In the genomic region with DNA sequence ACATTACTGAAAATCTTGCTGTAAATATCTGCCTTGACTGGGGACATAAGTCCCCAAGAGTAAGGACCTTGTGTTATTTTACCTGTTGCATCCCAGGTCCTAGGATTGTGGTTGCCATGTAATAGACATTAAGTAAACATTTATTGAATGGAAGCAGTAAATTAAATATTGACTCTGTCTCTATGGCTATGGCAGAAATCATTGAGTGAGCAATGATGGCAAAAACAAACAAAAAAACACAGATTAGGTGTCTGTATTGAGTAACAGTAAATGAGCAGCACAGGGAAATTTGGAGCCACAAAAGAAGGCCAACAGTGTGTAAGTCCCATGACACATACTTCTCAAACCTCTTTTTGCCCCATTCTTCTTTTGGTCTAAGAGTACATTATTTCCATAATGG, we compare ENCODE assay signal across 15 cellular contexts.
DNase-seq lines count a peak whose midpoint lies in the region; ATAC-seq and TF ChIP-seq lines count a peak whose summit lies in the region.
"Had no signal": no experiment of that assay in that cellular context is flagged by ENCODE, and none has a peak within 500 bp of the region (broad histone marks: within the 10 kb centered on the region; RNA-seq: fewer than 3 reads in every experiment).

No MANE protein-coding gene starts in this region.

- H2AFZ ChIP-seq in mesenchymal stem cell (ENCODE audit: low read depth, low read length): no peak overlapping the region

- H3K18ac ChIP-seq in mesenchymal stem cell (ENCODE audit: low read depth in 1 of 2, low read length in 2 of 2): no peak overlapping the region

- H3K4ac ChIP-seq in mesenchymal stem cell (ENCODE audit: low read depth in 1 of 2, low read length in 2 of 2): no peak overlapping the region

- H3K4me1 ChIP-seq in mucosa of descending colon (ENCODE audit: low read depth): peaks cover under 1% of the 10 kb centered on the region
- no peaks in the 10 kb centered on the region for H3K4me1 ChIP-seq in mesenchymal stem cell (ENCODE audit: control insufficient read depth, insufficient read depth, low read depth, low read length)

- no peaks in the 10 kb centered on the region for H3K27me3 ChIP-seq in mesenchymal stem cell (ENCODE audit: control insufficient read depth in 1 of 2, insufficient read depth in 1 of 2, low read length in 2 of 2)

- no peak overlapping the region for H3K27ac ChIP-seq in mesenchymal stem cell (ENCODE audit: low read length, poor library complexity, severe bottlenecking)

- H3K4me2 ChIP-seq in mesenchymal stem cell (ENCODE audit: low read length, poor library complexity, severe bottlenecking): no peak overlapping the region

- no peak overlapping the region for H2AK5ac ChIP-seq in mesenchymal stem cell (ENCODE audit: low read length, severe bottlenecking)

- no peak overlapping the region for H2BK12ac ChIP-seq in mesenchymal stem cell (ENCODE audit: low read length in 2 of 2)

- DNase-seq in activated CD4-positive, alpha-beta T cell treated with anti-CD3 and anti-CD28 coated beads, Interleukin-2, amount 10 ng/mL, durations not matched to agents 24 days and 14 days: no peak
- no peak for DNase-seq in activated CD4-positive, alpha-beta T cell treated with anti-CD3 and anti-CD28 coated beads, Interleukin-2, amount 50 U/mL, for 1 hour
- DNase-seq in NCI-H2029 (lab: John Stamatoyannopoulos, UW) (peak; percentile 99), mucosa of descending colon (no peak), AG08396 (ENCODE audit: low spot score) (no peak), A172 (ENCODE audit: low spot score) (no peak), mesenchymal stem cell (no peak)
- no peak for DNase-seq in activated T-helper 1 cell treated with anti-CD3 and anti-CD28 coated beads, Interleukin-12 subunit alpha, Interleukin-12 subunit beta, Interleukin-2, Interleukin-4 antibody, amounts not matched to agents 30 ng/mL and 10 ng/mL and 1 ng/mL, durations not matched to agents 14 hours and 24 hours and 36 hours (ENCODE audit: low spot score)
- DNase-seq: activated CD4-positive, alpha-beta T cell treated with anti-CD3 and anti-CD28 coated beads for 1 hour; activated gamma-delta T cell treated with Interleukin-2 at 50 U/mL for 16 hours; Kasumi-1; occipital lobe had no signal

- no peak for TF ChIP-seq CTCF in mucosa of descending colon (IDR thresholded peaks at IDR 0.05)

- no peak overlapping the region for H2BK15ac ChIP-seq in mesenchymal stem cell (ENCODE audit: low read depth, poor library complexity, severe bottlenecking)

- H3K9me3 Mint-ChIP-seq in activated CD4-positive, alpha-beta T cell treated with anti-CD3 and anti-CD28 coated beads, Interleukin-2, amount 10 ng/mL, durations not matched to agents 24 days and 14 days: peaks cover 4% of the 10 kb centered on the region
- no peaks in the 10 kb centered on the region for H3K9me3 Mint-ChIP-seq in activated T-helper 1 cell treated with anti-CD3 and anti-CD28 coated beads, Interleukin-12 subunit alpha, Interleukin-12 subunit beta, Interleukin-2, Interleukin-4 antibody, amounts not matched to agents 30 ng/mL and 10 ng/mL and 1 ng/mL, durations not matched to agents 14 hours and 24 hours and 36 hours

- intact Hi-C loops in activated CD4-positive, alpha-beta T cell treated with anti-CD3 and anti-CD28 coated beads, Interleukin-2, amount 10 ng/mL, durations not matched to agents 24 days and 14 days (cut with micrococcal nuclease): loop anchor here (1.0 kb wide), 1 partner anchor 10 kb away; no protein-coding TSS in a partner anchor
- intact Hi-C loops in activated T-helper 1 cell treated with anti-CD3 and anti-CD28 coated beads, Interleukin-12 subunit alpha, Interleukin-12 subunit beta, Interleukin-2, Interleukin-4 antibody, amounts not matched to agents 30 ng/mL and 10 ng/mL and 1 ng/mL, durations not matched to agents 14 hours and 24 hours and 36 hours (cut with micrococcal nuclease): loop anchor here (1.0 kb wide), 1 partner anchor 10 kb away; no protein-coding TSS in a partner anchor
- intact Hi-C loops in mucosa of descending colon (cut with DNase I, micrococcal nuclease): no loop called here

- H3K27me3 Mint-ChIP-seq in activated CD4-positive, alpha-beta T cell treated with anti-CD3 and anti-CD28 coated beads, Interleukin-2, amount 10 ng/mL, durations not matched to agents 24 days and 14 days: peaks cover 4% of the 10 kb centered on the region
- H3K27me3 Mint-ChIP-seq in activated T-helper 1 cell treated with anti-CD3 and anti-CD28 coated beads, Interleukin-12 subunit alpha, Interleukin-12 subunit beta, Interleukin-2, Interleukin-4 antibody, amounts not matched to agents 30 ng/mL and 10 ng/mL and 1 ng/mL, durations not matched to agents 14 hours and 24 hours and 36 hours (ENCODE audit: insufficient read depth): no peaks in the 10 kb centered on the region
- H3K27me3 Mint-ChIP-seq: brain had no signal

- no peak overlapping the region for H2BK5ac ChIP-seq in mesenchymal stem cell (ENCODE audit: low read depth, low read length, poor library complexity, severe bottlenecking)

- no peak overlapping the region for H3K4me3 Mint-ChIP-seq in activated CD4-positive, alpha-beta T cell treated with anti-CD3 and anti-CD28 coated beads, Interleukin-2, amount 10 ng/mL, durations not matched to agents 24 days and 14 days
- no peak overlapping the region for H3K4me3 Mint-ChIP-seq in activated T-helper 1 cell treated with anti-CD3 and anti-CD28 coated beads, Interleukin-12 subunit alpha, Interleukin-12 subunit beta, Interleukin-2, Interleukin-4 antibody, amounts not matched to agents 30 ng/mL and 10 ng/mL and 1 ng/mL, durations not matched to agents 14 hours and 24 hours and 36 hours
- H3K4me3 Mint-ChIP-seq: brain, mesothelial cell of epicardium had no signal

- no peak overlapping the region for H2BK120ac ChIP-seq in mesenchymal stem cell (ENCODE audit: low read depth, low read length)

- no peaks in the 10 kb centered on the region for H3K79me1 ChIP-seq in mesenchymal stem cell (replicated peaks; ENCODE audit: low read length, poor library complexity, severe bottlenecking)

- peak; percentile 72 for ATAC-seq in mucosa of descending colon

- no peak overlapping the region for H4K8ac ChIP-seq in mesenchymal stem cell (ENCODE audit: low read length)

- H3K9ac ChIP-seq in mesenchymal stem cell (ENCODE audit: low read length): no peak overlapping the region

- no peak overlapping the region for H3K14ac ChIP-seq in mesenchymal stem cell (ENCODE audit: low read length in 2 of 2)

- H4K91ac ChIP-seq in mesenchymal stem cell (ENCODE audit: low read length): no peak overlapping the region

- no peaks in the 10 kb centered on the region for H3K9me3 ChIP-seq in mucosa of descending colon
- no peaks in the 10 kb centered on the region for H3K9me3 ChIP-seq in mesenchymal stem cell (ENCODE audit: control insufficient read depth, low read length)
- H3K9me3 ChIP-seq: thoracic aorta had no signal

- no peaks in the 10 kb centered on the region for H3K36me3 ChIP-seq in mucosa of descending colon (ENCODE audit: low read depth)
- no peaks in the 10 kb centered on the region for H3K36me3 ChIP-seq in mesenchymal stem cell (ENCODE audit: control insufficient read depth in 1 of 2, insufficient read depth in 2 of 2, low read depth in 1 of 2, low read length in 2 of 2)
- H3K36me3 ChIP-seq: thoracic aorta had no signal

- H3K4me3 ChIP-seq in mucosa of descending colon (no peak overlapping the region), mesenchymal stem cell (ENCODE audit: insufficient read depth in 1 of 2, low read depth in 1 of 2, low read length in 2 of 2) (no peak overlapping the region)
- H3K4me3 ChIP-seq: thoracic aorta had no signal

- H3K27ac Mint-ChIP-seq in activated CD4-positive, alpha-beta T cell treated with anti-CD3 and anti-CD28 coated beads, Interleukin-2, amount 10 ng/mL, durations not matched to agents 24 days and 14 days: peak overlapping the region; percentile 42
- H3K27ac Mint-ChIP-seq in activated T-helper 1 cell treated with anti-CD3 and anti-CD28 coated beads, Interleukin-12 subunit alpha, Interleukin-12 subunit beta, Interleukin-2, Interleukin-4 antibody, amounts not matched to agents 30 ng/mL and 10 ng/mL and 1 ng/mL, durations not matched to agents 14 hours and 24 hours and 36 hours: peak overlapping the region; percentile 51

- H3K4me1 Mint-ChIP-seq in activated CD4-positive, alpha-beta T cell treated with anti-CD3 and anti-CD28 coated beads, Interleukin-2, amount 10 ng/mL, durations not matched to agents 24 days and 14 days: peaks cover 43% of the 10 kb centered on the region
- peaks cover 39% of the 10 kb centered on the region for H3K4me1 Mint-ChIP-seq in activated T-helper 1 cell treated with anti-CD3 and anti-CD28 coated beads, Interleukin-12 subunit alpha, Interleukin-12 subunit beta, Interleukin-2, Interleukin-4 antibody, amounts not matched to agents 30 ng/mL and 10 ng/mL and 1 ng/mL, durations not matched to agents 14 hours and 24 hours and 36 hours (ENCODE audit: low read depth)

- H3K23ac ChIP-seq in mesenchymal stem cell (ENCODE audit: low read length in 2 of 2): no peak overlapping the region

- peaks cover 2% of the 10 kb centered on the region for H3K36me3 Mint-ChIP-seq in activated CD4-positive, alpha-beta T cell treated with anti-CD3 and anti-CD28 coated beads, Interleukin-2, amount 10 ng/mL, durations not matched to agents 24 days and 14 days (ENCODE audit: low read depth)
- peaks cover 2% of the 10 kb centered on the region for H3K36me3 Mint-ChIP-seq in activated T-helper 1 cell treated with anti-CD3 and anti-CD28 coated beads, Interleukin-12 subunit alpha, Interleukin-12 subunit beta, Interleukin-2, Interleukin-4 antibody, amounts not matched to agents 30 ng/mL and 10 ng/mL and 1 ng/mL, durations not matched to agents 14 hours and 24 hours and 36 hours (ENCODE audit: low read depth)

Comparison
In these comparisons a context has a peak if more than half of its experiments do, and no peak if none do; other contexts are left out.
1. intact Hi-C loops: an anchor here in activated CD4-positive, alpha-beta T cell treated with anti-CD3 and anti-CD28 coated beads, Interleukin-2, amount 10 ng/mL, durations not matched to agents 24 days and 14 days (1.0 kb wide) and activated T-helper 1 cell treated with anti-CD3 and anti-CD28 coated beads, Interleukin-12 subunit alpha, Interleukin-12 subunit beta, Interleukin-2, Interleukin-4 antibody, amounts not matched to agents 30 ng/mL and 10 ng/mL and 1 ng/mL, durations not matched to agents 14 hours and 24 hours and 36 hours (1.0 kb wide); none called in mucosa of descending colon.